8 cellular contexts compared by ENCODE assay signal in genomic region chr16:89442990-89443726, GRCh38. TPM values are rescaled to one million over a fixed set of nuclear protein-coding genes. Genes with fewer than 3 reads are reported as not detected.
A peak's percentile ranks its signal among the peaks of the same experiment; 100 is the strongest.
DNase-seq lines count a peak whose midpoint lies in the region; ATAC-seq and TF ChIP-seq lines count a peak whose summit lies in the region.

No MANE protein-coding gene starts in this region.

- peak overlapping the region; percentile 83 for H3K27ac Mint-ChIP-seq in endodermal cell
- peak overlapping the region; percentile 47 to 60 for H3K27ac Mint-ChIP-seq in natural killer cell

- H3K9ac ChIP-seq in PC-3 (ENCODE audit: low read length) (no peak overlapping the region), endodermal cell (ENCODE audit: extremely low read depth, low read length, poor library complexity, severe bottlenecking) (no peak overlapping the region)

- no peaks in the 10 kb centered on the region for H3K9me2 ChIP-seq in PC-3 (replicated peaks; ENCODE audit: low read length)

- H3K4me1 ChIP-seq in PC-3 (ENCODE audit: insufficient read depth, low read length): peaks cover 31% of the 10 kb centered on the region
- H3K4me1 ChIP-seq in endodermal cell (ENCODE audit: control insufficient read depth, insufficient read depth, low read length): peaks cover 5% of the 10 kb centered on the region

- H3K4me3 ChIP-seq in PC-3 (ENCODE audit: low read length) (no peak overlapping the region), endodermal cell (ENCODE audit: low read length) (no peak overlapping the region)

- H3K36me3 Mint-ChIP-seq in endodermal cell (ENCODE audit: low read depth): peaks cover 6% of the 10 kb centered on the region
- no peaks in the 10 kb centered on the region for H3K36me3 Mint-ChIP-seq in natural killer cell

- H3K4me2 ChIP-seq in PC-3 (ENCODE audit: low read length): peak overlapping the region; percentile 51

- BruUV-seq in PC-3 (replicated peaks; lab: Mats Ljungman, UMichigan): no TSS peak

- no peaks in the 10 kb centered on the region for H3F3A ChIP-seq in PC-3 (ENCODE audit: low read length, unreplicated experiment)

- peaks cover 61% of the 10 kb centered on the region for H3K4me1 Mint-ChIP-seq in endodermal cell
- peaks cover 83 to 88% of the 10 kb centered on the region in 2 donors for H3K4me1 Mint-ChIP-seq in natural killer cell

- 88 to 94% methylated on average over 11 to 13 of the region's 13 CpGs for WGBS in endodermal cell (ENCODE audit: insufficient coverage in 1 of 2, insufficient read length in 1 of 2), 2 experiments

- TF ChIP-seq CTCF in PC-3 (conservative IDR thresholded peaks at IDR 0.05; ENCODE audit: low read depth, low read length): no peak
- peak; percentile 16 for TF ChIP-seq CTCF in endodermal cell (conservative IDR thresholded peaks at IDR 0.05)
- no peak for TF ChIP-seq CTCF in natural killer cell (IDR thresholded peaks at IDR 0.05)

- POLR2A ChIA-PET in PC-3 (lab: Charles Lee; ENCODE audit: unreplicated experiment): no interaction called here

- peak overlapping the region; percentile 22 for H3K27ac ChIP-seq in PC-3 (ENCODE audit: low read length)
- H3K27ac ChIP-seq in endodermal cell (ENCODE audit: low read depth, low read length): peak overlapping the region; percentile 57

- CTCF ChIA-PET in PC-3 (lab: Charles Lee): no interaction called here

- H3K79me2 ChIP-seq in PC-3 (ENCODE audit: low read length): peaks cover 100% of the 10 kb centered on the region

- peaks cover 81% of the 10 kb centered on the region for H4K20me1 ChIP-seq in PC-3 (ENCODE audit: low read length)

- DNase-seq in NCI-H2227 (lab: John Stamatoyannopoulos, UW; ENCODE audit: unreplicated experiment): peak; percentile 50
- no peak for DNase-seq in NCI-H2227 treated with DMSO at 0.1 percent for 48 hours (lab: John Stamatoyannopoulos, UW)
- DNase-seq in PC-3: peak; percentile 85
- DNase-seq in endodermal cell: no peak
- DNase-seq in natural killer cell: no peak

- no peak overlapping the region for H2AFZ ChIP-seq in PC-3 (ENCODE audit: low read length)

- intact Hi-C loops in PC-3 (cut with micrococcal nuclease): no loop called here
- intact Hi-C loops in natural killer cell (cut with micrococcal nuclease): loop anchor here (5.0 kb wide), 1 partner anchor 36 kb away; no protein-coding TSS in a partner anchor

- H3K4me3 Mint-ChIP-seq in endodermal cell (no peak overlapping the region), natural killer cell (peak overlapping the region; percentile 42)

- ATAC-seq in PC-3 (peak; percentile 58), natural killer cell (no peak), HG03342 (IDR thresholded peaks at IDR 0.05; ENCODE audit: unreplicated experiment) (no peak), HG03045 (IDR thresholded peaks at IDR 0.05; ENCODE audit: unreplicated experiment) (no peak), GM18502 (IDR thresholded peaks at IDR 0.05; ENCODE audit: poor library complexity, unreplicated experiment) (no peak)

- H3K9me3 Mint-ChIP-seq in endodermal cell (no peaks in the 10 kb centered on the region), natural killer cell (no peaks in the 10 kb centered on the region)

- H3K36me3 ChIP-seq in PC-3 (ENCODE audit: low read depth, low read length) (no peaks in the 10 kb centered on the region), endodermal cell (ENCODE audit: control insufficient read depth, insufficient read depth, low read length) (no peaks in the 10 kb centered on the region)

- H3K9me3 ChIP-seq in PC-3 (ENCODE audit: low read length) (no peaks in the 10 kb centered on the region), endodermal cell (ENCODE audit: control insufficient read depth, low read length) (no peaks in the 10 kb centered on the region)

- no peaks in the 10 kb centered on the region for H3K27me3 ChIP-seq in PC-3 (ENCODE audit: low read length)
- H3K27me3 ChIP-seq in endodermal cell (ENCODE audit: control insufficient read depth, insufficient read depth, low read length, poor library complexity, severe bottlenecking): no peaks in the 10 kb centered on the region

- no peaks in the 10 kb centered on the region for H3K27me3 Mint-ChIP-seq in endodermal cell (ENCODE audit: insufficient read depth)
- no peaks in the 10 kb centered on the region for H3K27me3 Mint-ChIP-seq in natural killer cell (ENCODE audit: low read depth in 2 of 2)

RNA-seq across cellular contexts. Expression of gene ANKRD11, which starts 47.2 kb away (rescaled TPM):
- total RNA-seq in PC-3 (2014; rRNA removed) (65.0 and 92.6 TPM in 2 replicates), endodermal cell (100 to 1,000 TPM; 118 to 159 TPM), natural killer cell (100 to 1,000 TPM; 230 to 299 (median 287) TPM)
- 99.5 TPM for polyA plus RNA-seq in endodermal cell (2013, experiment 1 of 2)
- 88.3 TPM for polyA plus RNA-seq in endodermal cell (2013, experiment 2 of 2)

Comparison
In these comparisons a context has a peak if more than half of its experiments do, and no peak if none do; other contexts are left out.
1. DNase-seq: peak in NCI-H2227 (single experiment) and PC-3 (single experiment); none in NCI-H2227 treated with DMSO at 0.1 percent for 48 hours (single experiment), endodermal cell (single experiment) and natural killer cell (single experiment).